ENCODE assay signal across 8 cellular contexts in the genomic region with DNA sequence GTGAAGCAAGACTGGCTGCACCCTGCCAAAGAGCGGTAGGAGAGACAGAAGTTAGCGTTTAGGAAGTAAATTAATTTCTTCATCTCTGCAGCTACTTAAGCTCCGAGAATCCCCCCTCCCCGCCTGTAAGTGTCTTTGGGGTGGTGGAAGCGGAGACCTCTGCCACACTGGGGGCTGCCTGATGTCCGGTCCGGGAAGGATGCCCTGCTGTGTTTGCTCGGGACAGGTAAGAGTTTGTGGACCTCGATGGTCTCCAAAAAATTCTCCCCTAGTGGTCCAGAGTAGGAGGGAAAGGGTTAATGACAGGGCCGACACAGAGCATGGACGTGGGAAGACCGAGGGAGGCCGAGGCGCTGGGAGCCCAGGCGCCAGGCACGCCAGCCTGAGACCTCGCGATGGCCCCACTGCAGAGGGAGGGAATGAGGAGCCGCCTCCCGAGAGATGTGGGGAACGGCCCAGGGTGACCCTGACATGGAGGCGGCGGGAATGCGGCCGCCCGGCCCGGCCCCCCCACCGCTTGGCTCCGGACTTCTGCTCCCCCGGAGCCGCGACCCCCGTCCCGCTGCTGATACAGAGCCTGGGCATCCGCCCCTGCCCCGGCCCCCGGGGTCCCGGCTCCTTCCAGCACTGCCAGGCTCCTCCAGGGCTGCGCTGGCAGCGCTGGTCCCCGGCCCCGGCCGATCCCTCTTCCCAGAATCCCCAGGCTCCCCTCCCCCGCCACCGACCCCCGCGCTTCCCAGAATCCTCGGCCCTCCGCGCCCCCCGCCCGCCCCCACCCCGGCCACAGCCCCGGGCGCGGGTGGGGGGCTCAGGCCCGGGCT. TPM values are rescaled to one million over a fixed set of nuclear protein-coding genes. Genes with fewer than 3 reads are reported as not detected.
A peak's percentile ranks its signal among the peaks of the same experiment; 100 is the strongest.
DNase-seq lines count a peak whose midpoint lies in the region; ATAC-seq and TF ChIP-seq lines count a peak whose summit lies in the region.

No MANE protein-coding gene starts in this region.

- H3K4me1 ChIP-seq in ascending aorta: peaks cover 4 to 7% of the 10 kb centered on the region in 2 donors
- no peaks in the 10 kb centered on the region; the same call in 1 of the 2 replicates for H3K4me1 ChIP-seq in iPS DF 6.9 (ENCODE audit: control insufficient read depth, insufficient read depth, low read length)
- H3K4me1 ChIP-seq in sigmoid colon: peaks cover 3 to 29% (median 23%) of the 10 kb centered on the region in 4 donors

- TF ChIP-seq CTCF in LNCaP clone FGC (IDR thresholded peaks at IDR 0.05; ENCODE audit: control insufficient read depth, extremely low read depth, insufficient read depth) (no peak), ascending aorta (IDR thresholded peaks at IDR 0.05) (no peak), sigmoid colon (IDR thresholded peaks at IDR 0.05) (no peak), GM13977 (IDR thresholded peaks at IDR 0.05; ENCODE audit: extremely low read depth, insufficient read depth, missing control alignments) (no peak)

- H3K4me3 ChIP-seq in LNCaP clone FGC (ENCODE audit: low read depth, low read length) (peak overlapping the region; percentile 85), ascending aorta (peak overlapping the region; percentile 86), iPS DF 6.9 (ENCODE audit: low read length) (peak overlapping the region; percentile 91), sigmoid colon (peak overlapping the region; percentile 78 to 99 (median 90))

- DNase-seq in EH (ENCODE audit: low read depth): peak; percentile 80
- no peak for DNase-seq in LNCaP clone FGC (ENCODE audit: low read depth)
- no peak for DNase-seq in ascending aorta (ENCODE audit: low spot score in 2 of 2)
- no peak for DNase-seq in iPS DF 6.9 (ENCODE audit: low read depth, low spot score)
- no peak for DNase-seq in sigmoid colon
- DNase-seq in GM13977 (ENCODE audit: low spot score): no peak

- no CpG with 5 or more reads among the region's 57 CpGs for WGBS in iPS DF 6.9 (ENCODE audit: insufficient coverage, insufficient read length)
- WGBS in sigmoid colon, 2 donors: 7 to 8% methylated on average over 57 of the region's 57 CpGs

- no peaks in the 10 kb centered on the region for H3K9me3 ChIP-seq in ascending aorta
- H3K9me3 ChIP-seq in iPS DF 6.9 (ENCODE audit: control insufficient read depth, insufficient read depth, low read length): no peaks in the 10 kb centered on the region
- H3K9me3 ChIP-seq in sigmoid colon: no peaks in the 10 kb centered on the region

- ATAC-seq in GM18519 (IDR thresholded peaks at IDR 0.05; ENCODE audit: low FRiP score, unreplicated experiment) (no peak), GM18505 (IDR thresholded peaks at IDR 0.05; ENCODE audit: unreplicated experiment) (no peak)

- intact Hi-C loops in ascending aorta (cut with DNase I): loop anchor here (1.0 kb wide), 1 partner anchor 89 kb away; no protein-coding TSS in a partner anchor
- intact Hi-C loops in sigmoid colon (cut with DNase I): no loop called here

- H3K27me3 ChIP-seq in ascending aorta: no peaks in the 10 kb centered on the region
- H3K27me3 ChIP-seq in iPS DF 6.9 (ENCODE audit: control insufficient read depth, insufficient read depth, low read length): no peaks in the 10 kb centered on the region
- no peaks in the 10 kb centered on the region for H3K27me3 ChIP-seq in sigmoid colon

- TF ChIP-seq EP300 in sigmoid colon (IDR thresholded peaks at IDR 0.05): no peak

- in situ Hi-C loops in GM13977 (cut with MboI; ENCODE audit: low pct_unique_long_range_greater_than_20kb, low sequenced_read_pairs, unreplicated experiment): no loop called here

- H3K27ac ChIP-seq in ascending aorta (peak overlapping the region; percentile 87 to 89), iPS DF 6.9 (ENCODE audit: low read length) (no peak overlapping the region), sigmoid colon (peak overlapping the region; percentile 89 to 96 (median 93))

- TF ChIP-seq POLR2A in sigmoid colon (IDR thresholded peaks at IDR 0.05): no peak
- TF ChIP-seq POLR2A in GM18505 (IDR thresholded peaks at IDR 0.05; ENCODE audit: borderline replicate concordance, extremely low read depth, insufficient read depth, insufficient read length): no peak

- peaks cover 27 to 30% of the 10 kb centered on the region in 2 donors for H3K36me3 ChIP-seq in ascending aorta
- peaks cover 18% of the 10 kb centered on the region for H3K36me3 ChIP-seq in iPS DF 6.9 (ENCODE audit: control insufficient read depth, insufficient read depth, low read length)
- peaks cover 21 to 33% (median 23%) of the 10 kb centered on the region in 4 donors for H3K36me3 ChIP-seq in sigmoid colon

RNA-seq across cellular contexts. Expression of a gene that starts 0.7 kb away (rescaled TPM):
- 12.3 TPM for total RNA-seq in ascending aorta
- 10 to 100 TPM in 2 of 4 donors, 1 to 10 TPM in 2; 8.4 to 12.1 (median 10.3) TPM for total RNA-seq in sigmoid colon
- 1 to 10 TPM; 3.0 to 6.9 (median 3.5) TPM for polyA plus RNA-seq in sigmoid colon

RNA-seq across cellular contexts. Expression of a gene that starts 24.2 kb away (rescaled TPM):
- total RNA-seq in ascending aorta: 66.3 TPM
- 10 to 100 TPM; 48.1 to 53.9 (median 49.6) TPM for total RNA-seq in sigmoid colon
- 10 to 100 TPM; 34.8 to 79.3 (median 48.6) TPM for polyA plus RNA-seq in sigmoid colon

RNA-seq across cellular contexts. Expression of a gene that starts 24.5 kb away (rescaled TPM):
- total RNA-seq in ascending aorta (not detected), sigmoid colon (1 to 10 TPM in 3 of 4 donors, under 1 TPM in 1; 0.82 to 2.8 (median 1.7) TPM)
- 10 to 100 TPM in 1 of 3 donors, 1 to 10 TPM in 1, not detected in 1; 3.7 to 11.9 TPM for polyA plus RNA-seq in sigmoid colon

RNA-seq across cellular contexts. Expression of a gene that starts 38.1 kb away (rescaled TPM):
- total RNA-seq in ascending aorta: 78.8 TPM
- 10 to 100 TPM; 20.1 to 28.5 (median 23.7) TPM for total RNA-seq in sigmoid colon
- 10 to 100 TPM; 19.2 to 45.0 (median 23.8) TPM for polyA plus RNA-seq in sigmoid colon
